31 cellular contexts compared by ENCODE assay signal in genomic region chr21:41917531-41917930, GRCh38.
"Had no signal": no experiment of that assay in that cellular context is flagged by ENCODE, and none has a peak within 500 bp of the region (broad histone marks: within the 10 kb centered on the region; RNA-seq: fewer than 3 reads in every experiment).

No MANE protein-coding gene starts in this region.

- H3K27ac Mint-ChIP-seq: activated CD4-positive, alpha-beta memory T cell treated with anti-CD3 and anti-CD28 coated beads for 36 hours; activated CD4-positive, alpha-beta T cell treated with anti-CD3 and anti-CD28 coated beads for 36 hours; activated CD4-positive, alpha-beta T cell treated with anti-CD3 and anti-CD28 coated beads, Interleukin-2, amount 10 ng/mL, durations not matched to agents 24 days and 14 days; activated CD8-positive, alpha-beta memory T cell treated with anti-CD3 and anti-CD28 coated beads, Interleukin-2, amount 10 ng/mL, durations not matched to agents 7 days and 5 days; activated CD8-positive, alpha-beta T cell treated with anti-CD3 and anti-CD28 coated beads, Interleukin-2, amount 10 ng/mL, durations not matched to agents 7 days and 5 days; activated naive CD4-positive, alpha-beta T cell treated with anti-CD3 and anti-CD28 coated beads for 36 hours; activated naive CD4-positive, alpha-beta T cell treated with anti-CD3 and anti-CD28 coated beads, Interleukin-2, amount 50 U/mL, for 24 hours; activated naive CD8-positive, alpha-beta T cell treated with anti-CD3 and anti-CD28 coated beads for 36 hours; activated T-helper 1 cell treated with anti-CD3 and anti-CD28 coated beads, Interleukin-12 subunit alpha, Interleukin-12 subunit beta, Interleukin-2, Interleukin-4 antibody, amounts not matched to agents 30 ng/mL and 10 ng/mL and 1 ng/mL, durations not matched to agents 14 hours and 24 hours and 36 hours; activated T-helper 2 cell treated with anti-CD3 and anti-CD28 coated beads, Interferon-gamma antibody, Interleukin-2, Interleukin-4, amounts not matched to agents 10 μg/mL and 5 μg/mL and 100 μg/mL, durations not matched to agents 14 hours and 24 hours and 36 hours; T-helper 17 cell; T-helper 2 cell treated with Interferon-gamma antibody and Interleukin-4, amounts not matched to agents 5 μg/mL and 100 μg/mL, for 36 hours had no signal

- ATAC-seq: activated CD4-positive, alpha-beta T cell treated with anti-CD3 and anti-CD28 coated beads for 36 hours; activated CD8-positive, alpha-beta memory T cell treated with anti-CD3 and anti-CD28 coated beads, Interleukin-2, amount 10 ng/mL, durations not matched to agents 7 days and 5 days; activated CD8-positive, alpha-beta T cell treated with anti-CD3 and anti-CD28 coated beads, Interleukin-2, amount 10 ng/mL, durations not matched to agents 7 days and 5 days; body of pancreas; gastroesophageal sphincter; T-helper 17 cell had no signal

- H3K27ac ChIP-seq: body of pancreas, epithelial cell of prostate, esophagus squamous epithelium, gastroesophageal sphincter had no signal

- H3K27me3 Mint-ChIP-seq: activated CD4-positive, alpha-beta memory T cell treated with anti-CD3 and anti-CD28 coated beads for 36 hours; activated CD4-positive, alpha-beta T cell treated with anti-CD3 and anti-CD28 coated beads for 36 hours; activated CD4-positive, alpha-beta T cell treated with anti-CD3 and anti-CD28 coated beads, Interleukin-2, amount 10 ng/mL, durations not matched to agents 24 days and 14 days; activated CD8-positive, alpha-beta memory T cell treated with anti-CD3 and anti-CD28 coated beads, Interleukin-2, amount 10 ng/mL, durations not matched to agents 7 days and 5 days; activated naive CD4-positive, alpha-beta T cell treated with anti-CD3 and anti-CD28 coated beads, Interleukin-2, amount 50 U/mL, for 24 hours; activated naive CD8-positive, alpha-beta T cell treated with anti-CD3 and anti-CD28 coated beads for 36 hours; T-helper 17 cell had no signal

- DNase-seq: activated CD4-positive, alpha-beta memory T cell treated with anti-CD3 and anti-CD28 coated beads for 36 hours; activated CD4-positive, alpha-beta T cell treated with anti-CD3 and anti-CD28 coated beads for 36 hours; activated CD4-positive, alpha-beta T cell treated with anti-CD3 and anti-CD28 coated beads, Interleukin-2, amount 10 ng/mL, durations not matched to agents 24 days and 14 days; activated CD4-positive, CD25-positive, alpha-beta regulatory T cell; activated CD4-positive, CD25-positive, alpha-beta regulatory T cell treated with anti-CD3 and anti-CD28 coated beads, Interleukin-2, amount 50 U/mL, for 72 hours; activated CD8-positive, alpha-beta memory T cell treated with anti-CD3 and anti-CD28 coated beads, Interleukin-2, amount 10 ng/mL, durations not matched to agents 7 days and 5 days; activated CD8-positive, alpha-beta memory T cell treated with anti-CD3 and anti-CD28 coated beads, Interleukin-2, amount 50 U/mL, for 4 hours; activated CD8-positive, alpha-beta T cell treated with anti-CD3 and anti-CD28 coated beads, Interleukin-2, amount 10 ng/mL, durations not matched to agents 7 days and 5 days; activated effector memory CD4-positive, alpha-beta T cell treated with anti-CD3 and anti-CD28 coated beads, Interleukin-2, amount 50 U/mL, for 16 hours; activated naive CD4-positive, alpha-beta T cell treated with anti-CD3 and anti-CD28 coated beads for 36 hours; activated naive CD8-positive, alpha-beta T cell treated with anti-CD3 and anti-CD28 coated beads for 36 hours; activated T-cell treated with anti-CD3 and anti-CD28 coated beads, Interleukin-2, amount 50 U/mL, for 1 hour; activated T-cell treated with anti-CD3 and anti-CD28 coated beads, Interleukin-2, amount 50 U/mL, for 48 hours; amygdala; body of pancreas; caudate nucleus; cortex of kidney; dermis blood vessel endothelial cell; effector CD8-positive, alpha-beta T cell; esophagus squamous epithelium; foreskin melanocyte; T-helper 1 cell; T-helper 17 cell; T1000 had no signal

- H3K4me3 ChIP-seq: adrenal gland, body of pancreas, esophagus squamous epithelium, gastroesophageal sphincter had no signal

- H3K4me3 Mint-ChIP-seq: activated CD4-positive, alpha-beta memory T cell treated with anti-CD3 and anti-CD28 coated beads for 36 hours; activated CD4-positive, alpha-beta T cell treated with anti-CD3 and anti-CD28 coated beads for 36 hours; activated CD4-positive, alpha-beta T cell treated with anti-CD3 and anti-CD28 coated beads, Interleukin-2, amount 10 ng/mL, durations not matched to agents 24 days and 14 days; activated CD8-positive, alpha-beta memory T cell treated with anti-CD3 and anti-CD28 coated beads, Interleukin-2, amount 10 ng/mL, durations not matched to agents 7 days and 5 days; activated CD8-positive, alpha-beta T cell treated with anti-CD3 and anti-CD28 coated beads, Interleukin-2, amount 10 ng/mL, durations not matched to agents 7 days and 5 days; activated naive CD4-positive, alpha-beta T cell treated with anti-CD3 and anti-CD28 coated beads for 36 hours; activated naive CD4-positive, alpha-beta T cell treated with anti-CD3 and anti-CD28 coated beads, Interleukin-2, amount 50 U/mL, for 24 hours; activated naive CD8-positive, alpha-beta T cell treated with anti-CD3 and anti-CD28 coated beads for 36 hours; activated T-helper 1 cell treated with anti-CD3 and anti-CD28 coated beads, Interleukin-12 subunit alpha, Interleukin-12 subunit beta, Interleukin-2, Interleukin-4 antibody, amounts not matched to agents 30 ng/mL and 10 ng/mL and 1 ng/mL, durations not matched to agents 14 hours and 24 hours and 36 hours; T-helper 17 cell; T-helper 2 cell treated with Interferon-gamma antibody and Interleukin-4, amounts not matched to agents 5 μg/mL and 100 μg/mL, for 36 hours had no signal

- H3K27me3 ChIP-seq: adrenal gland, body of pancreas, esophagus squamous epithelium, gastroesophageal sphincter had no signal

- H3K9me3 ChIP-seq: adrenal gland, body of pancreas, esophagus squamous epithelium, gastroesophageal sphincter had no signal

- H3K4me1 ChIP-seq: body of pancreas had no signal

- H3K9me3 Mint-ChIP-seq: activated CD4-positive, alpha-beta memory T cell treated with anti-CD3 and anti-CD28 coated beads for 36 hours; activated CD4-positive, alpha-beta T cell treated with anti-CD3 and anti-CD28 coated beads, Interleukin-2, amount 10 ng/mL, durations not matched to agents 24 days and 14 days; activated naive CD4-positive, alpha-beta T cell treated with anti-CD3 and anti-CD28 coated beads for 36 hours; activated naive CD4-positive, alpha-beta T cell treated with anti-CD3 and anti-CD28 coated beads, Interleukin-2, amount 50 U/mL, for 24 hours; activated naive CD8-positive, alpha-beta T cell treated with anti-CD3 and anti-CD28 coated beads for 36 hours; activated T-helper 1 cell treated with anti-CD3 and anti-CD28 coated beads, Interleukin-12 subunit alpha, Interleukin-12 subunit beta, Interleukin-2, Interleukin-4 antibody, amounts not matched to agents 30 ng/mL and 10 ng/mL and 1 ng/mL, durations not matched to agents 14 hours and 24 hours and 36 hours; activated T-helper 2 cell treated with anti-CD3 and anti-CD28 coated beads, Interferon-gamma antibody, Interleukin-2, Interleukin-4, amounts not matched to agents 10 μg/mL and 5 μg/mL and 100 μg/mL, durations not matched to agents 14 hours and 24 hours and 36 hours; T-helper 2 cell treated with Interferon-gamma antibody and Interleukin-4, amounts not matched to agents 5 μg/mL and 100 μg/mL, for 36 hours had no signal
